22 cellular contexts compared by ENCODE assay signal in the genomic region with DNA sequence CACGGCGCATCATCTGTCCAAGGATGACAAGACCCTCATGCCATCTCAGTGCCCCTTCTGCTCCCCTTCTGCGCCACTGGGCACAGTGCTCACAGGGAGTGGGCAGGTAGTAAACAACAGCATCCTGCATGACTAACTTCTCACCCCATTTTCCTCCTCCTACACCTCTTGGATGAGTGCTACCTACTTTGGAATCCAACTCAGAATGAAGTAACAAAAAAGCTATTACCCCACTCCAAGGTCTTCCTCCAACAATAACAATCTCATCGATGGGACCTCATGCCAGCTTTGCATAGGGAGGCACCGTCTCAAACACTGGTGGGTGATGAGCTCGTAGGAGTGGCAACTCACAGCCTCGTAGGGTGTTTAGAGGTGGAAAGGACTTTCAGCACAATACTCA.
"Had no signal": no experiment of that assay in that cellular context is flagged by ENCODE, and none has a peak within 500 bp of the region (broad histone marks: within the 10 kb centered on the region; RNA-seq: fewer than 3 reads in every experiment).

No MANE protein-coding gene starts in this region.

- H3K27me3 ChIP-seq: SJSA1 had no signal

- H3K9me3 ChIP-seq: SJSA1 had no signal

- H3K36me3 ChIP-seq: SJSA1 had no signal

- DNase-seq: IMR-90, Karpas-422, KG1, MM.1S, NCI-H1092 treated with DMSO at 0.1 percent for 48 hours, NCI-H1436, NCI-H187, NCI-H2029, NCI-H2081 treated with DMSO at 0.1 percent for 48 hours, NCI-H2171, NCI-H226, NCI-H446, NCI-H510A, NCI-H524 treated with DMSO at 0.1 percent for 48 hours, NCI-H69, NCI-H774, Right ventricle myocardium superior, RPMI8226, SIG-M5 had no signal

- H3K4me3 ChIP-seq: SJSA1, SK-N-MC had no signal

- H3K4me1 ChIP-seq: SJSA1 had no signal

- H3K27ac ChIP-seq: SJSA1, SK-N-MC had no signal

- ATAC-seq: HepG2 had no signal
